ENCODE assay signal across 8 cellular contexts in the genomic region with DNA sequence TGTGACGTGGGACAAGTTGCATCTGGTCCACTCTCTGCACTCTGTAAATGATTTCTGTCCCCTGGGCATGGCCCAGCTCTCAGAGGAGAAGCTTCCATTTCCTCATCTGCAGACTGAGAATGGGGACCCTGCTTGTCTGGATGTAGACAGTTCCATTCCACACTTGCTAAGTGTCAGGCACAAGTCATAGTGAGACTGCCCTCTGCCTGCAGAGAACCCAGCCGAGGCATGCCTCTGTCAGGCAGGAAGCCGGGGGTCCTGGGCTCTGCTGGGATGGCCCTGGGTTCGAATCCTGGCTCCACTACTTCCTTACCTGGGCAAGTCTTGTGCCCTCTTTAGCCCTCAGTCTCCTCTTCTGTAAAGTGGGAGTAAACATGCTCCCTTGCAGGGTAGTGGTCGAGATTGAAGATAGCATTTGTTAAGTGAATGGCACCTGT. TPM values are rescaled to one million over a fixed set of nuclear protein-coding genes. Genes with fewer than 3 reads are reported as not detected.
DNase-seq lines count a peak whose midpoint lies in the region; ATAC-seq and TF ChIP-seq lines count a peak whose summit lies in the region.

No MANE protein-coding gene starts in this region.

- peaks cover 3% of the 10 kb centered on the region for H3K27me3 Mint-ChIP-seq in activated naive CD8-positive, alpha-beta T cell treated with anti-CD3 and anti-CD28 coated beads, Interleukin-2, amount 50 U/mL, for 24 hours

- H3K4me3 Mint-ChIP-seq in activated naive CD8-positive, alpha-beta T cell treated with anti-CD3 and anti-CD28 coated beads, Interleukin-2, amount 50 U/mL, for 24 hours, result peak overlapping the region; percentile 97

- ATAC-seq in HG03159 (IDR thresholded peaks at IDR 0.05; ENCODE audit: unreplicated experiment) (peak; percentile 11), HG03439 (IDR thresholded peaks at IDR 0.05; ENCODE audit: unreplicated experiment) (no peak)
- no peak for ATAC-seq in activated naive CD8-positive, alpha-beta T cell treated with anti-CD3 and anti-CD28 coated beads, Interleukin-2, amount 50 U/mL, for 24 hours

- CTCF ChIA-PET in HEK293T (lab: Yijun Ruan, JAX), result no interaction called here

- peak; percentile 78 for DNase-seq in activated effector memory CD4-positive, alpha-beta T cell treated with anti-CD3 and anti-CD28 coated beads, Interleukin-2, amount 50 U/mL, for 16 hours
- DNase-seq in activated effector memory CD4-positive, alpha-beta T cell treated with Interleukin-2 at 50 U/mL for 16 hours, result no peak
- DNase-seq in activated naive CD8-positive, alpha-beta T cell treated with anti-CD3 and anti-CD28 coated beads, Interleukin-2, amount 50 U/mL, for 24 hours, result peak; percentile 30
- DNase-seq in myocyte (ENCODE audit: low read depth), result peak; percentile 34
- DNase-seq in HEK293T (ENCODE audit: extremely low spot score), result no peak
- DNase-seq in NCI-H128 (lab: John Stamatoyannopoulos, UW; ENCODE audit: unreplicated experiment), result no peak

- peaks cover 50% of the 10 kb centered on the region for H3K36me3 Mint-ChIP-seq in activated naive CD8-positive, alpha-beta T cell treated with anti-CD3 and anti-CD28 coated beads, Interleukin-2, amount 50 U/mL, for 24 hours (ENCODE audit: low read depth)

- H3K27ac Mint-ChIP-seq in activated naive CD8-positive, alpha-beta T cell treated with anti-CD3 and anti-CD28 coated beads, Interleukin-2, amount 50 U/mL, for 24 hours, result peak overlapping the region; percentile 97

- POLR2A ChIA-PET in HEK293T (lab: Yijun Ruan, JAX), result no interaction called here

- no peaks in the 10 kb centered on the region for H3K9me3 Mint-ChIP-seq in activated naive CD8-positive, alpha-beta T cell treated with anti-CD3 and anti-CD28 coated beads, Interleukin-2, amount 50 U/mL, for 24 hours

- peaks cover 53% of the 10 kb centered on the region for H3K4me1 Mint-ChIP-seq in activated naive CD8-positive, alpha-beta T cell treated with anti-CD3 and anti-CD28 coated beads, Interleukin-2, amount 50 U/mL, for 24 hours

TF ChIP-seq in HEK293T, 16 proteins besides CTCF, POLR2A, EP300 and RAD21:
- no peak for TF ChIP-seq FOXA1 (IDR thresholded peaks at IDR 0.05)
- TF ChIP-seq SP1 (IDR thresholded peaks at IDR 0.05), result no peak
- no peak for TF ChIP-seq ZNF384 (IDR thresholded peaks at IDR 0.05)
- TF ChIP-seq HDGF (IDR thresholded peaks at IDR 0.05; ENCODE audit: borderline replicate concordance), result no peak
- no peak for TF ChIP-seq SUZ12 (IDR thresholded peaks at IDR 0.05)
- TF ChIP-seq FOXK2 (IDR thresholded peaks at IDR 0.05), result no peak
- TF ChIP-seq BHLHE40 (IDR thresholded peaks at IDR 0.05; ENCODE audit: borderline replicate concordance), result no peak
- TF ChIP-seq L3MBTL2 (conservative IDR thresholded peaks at IDR 0.05), result no peak
- no peak for TF ChIP-seq NFRKB (IDR thresholded peaks at IDR 0.05)
- TF ChIP-seq CTBP1 (IDR thresholded peaks at IDR 0.05; ENCODE audit: borderline replicate concordance), result no peak
- no peak for TF ChIP-seq LEF1 (IDR thresholded peaks at IDR 0.05; ENCODE audit: borderline replicate concordance)
- TF ChIP-seq, protein P1, sequence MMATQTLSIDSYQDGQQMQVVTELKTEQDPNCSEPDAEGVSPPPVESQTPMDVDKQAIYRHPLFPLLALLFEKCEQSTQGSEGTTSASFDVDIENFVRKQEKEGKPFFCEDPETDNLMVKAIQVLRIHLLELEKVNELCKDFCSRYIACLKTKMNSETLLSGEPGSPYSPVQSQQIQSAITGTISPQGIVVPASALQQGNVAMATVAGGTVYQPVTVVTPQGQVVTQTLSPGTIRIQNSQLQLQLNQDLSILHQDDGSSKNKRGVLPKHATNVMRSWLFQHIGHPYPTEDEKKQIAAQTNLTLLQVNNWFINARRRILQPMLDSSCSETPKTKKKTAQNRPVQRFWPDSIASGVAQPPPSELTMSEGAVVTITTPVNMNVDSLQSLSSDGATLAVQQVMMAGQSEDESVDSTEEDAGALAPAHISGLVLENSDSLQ (IDR thresholded peaks at IDR 0.05), result no peak
- no peak for TF ChIP-seq ELF4 (IDR thresholded peaks at IDR 0.05)
- TF ChIP-seq ARNT (IDR thresholded peaks at IDR 0.05), result no peak
- TF ChIP-seq FOXM1 (IDR thresholded peaks at IDR 0.05; ENCODE audit: borderline replicate concordance), result no peak
- TF ChIP-seq TARDBP (IDR thresholded peaks at IDR 0.05), result no peak
TF ChIP-seq in HEK293T: peak in this region for 0.

RNA-seq across cellular contexts. Expression of a gene that starts 4.1 kb away (rescaled TPM):
- total RNA-seq in myocyte, result 23.2 and 25.8 TPM in 2 replicates
- 66.4 TPM for polyA plus RNA-seq in myocyte (2012)

RNA-seq across cellular contexts. Expression of a gene that starts 35.4 kb away (rescaled TPM):
- 24.9 and 25.8 TPM in 2 replicates for total RNA-seq in myocyte
- polyA plus RNA-seq in myocyte (2012), result 17.7 TPM

Comparison
In these comparisons a context has a peak if more than half of its experiments do, and no peak if none do; other contexts are left out.
1. DNase-seq: peak in activated effector memory CD4-positive, alpha-beta T cell treated with anti-CD3 and anti-CD28 coated beads, Interleukin-2, amount 50 U/mL, for 16 hours (single experiment), activated naive CD8-positive, alpha-beta T cell treated with anti-CD3 and anti-CD28 coated beads, Interleukin-2, amount 50 U/mL, for 24 hours (single experiment) and myocyte (single experiment); none in activated effector memory CD4-positive, alpha-beta T cell treated with Interleukin-2 at 50 U/mL for 16 hours (single experiment), HEK293T (single experiment) and NCI-H128 (single experiment).